ENCODE assay signal across 16 cellular contexts in the genomic region with DNA sequence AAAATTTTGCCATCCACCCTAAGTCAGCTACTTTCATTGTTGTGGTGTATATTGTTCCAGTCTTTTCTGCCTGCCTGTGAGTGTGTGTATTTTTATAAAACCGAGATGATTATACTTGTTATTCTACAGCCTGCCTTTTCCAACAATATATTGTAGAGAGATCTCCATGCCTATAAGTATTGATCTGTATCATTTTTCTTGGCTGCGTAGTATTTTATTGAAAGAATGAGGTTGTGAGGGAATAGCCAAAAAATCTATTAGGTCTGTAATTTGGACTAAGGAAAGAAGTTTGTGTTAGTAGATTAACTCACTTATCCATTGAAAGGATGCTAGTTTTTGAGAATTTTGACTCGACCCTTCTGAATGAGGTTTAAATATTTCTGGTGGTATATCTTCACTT.
"Had no signal": no experiment of that assay in that cellular context is flagged by ENCODE, and none has a peak within 500 bp of the region (broad histone marks: within the 10 kb centered on the region; RNA-seq: fewer than 3 reads in every experiment).

No MANE protein-coding gene starts in this region.

- H3K27me3 ChIP-seq: heart left ventricle, spleen had no signal

- ATAC-seq: heart left ventricle; left colon; sciatic nerve; stimulated activated naive B cell treated with anti-CD40 and anti-IgM and Interleukin-4, amounts not matched to agents 10 μg/mL and 1 μg/mL and 100 μg/mL, for 72 hours had no signal

- H3K27ac Mint-ChIP-seq: stimulated activated naive B cell treated with anti-CD40 and anti-IgM and Interleukin-4, amounts not matched to agents 10 μg/mL and 1 μg/mL and 100 μg/mL, for 72 hours had no signal

- H3K27me3 Mint-ChIP-seq: naive B cell; stimulated activated naive B cell treated with anti-CD40 and anti-IgM and Interleukin-4, amounts not matched to agents 10 μg/mL and 1 μg/mL and 100 μg/mL, for 72 hours had no signal

- H3K4me3 Mint-ChIP-seq: naive B cell; stimulated activated naive B cell treated with anti-CD40 and anti-IgM and Interleukin-4, amounts not matched to agents 10 μg/mL and 1 μg/mL and 100 μg/mL, for 72 hours had no signal

- H3K4me3 ChIP-seq: coronary artery, heart left ventricle, spleen had no signal

- H3K27ac ChIP-seq: coronary artery, heart left ventricle, spleen had no signal

- DNase-seq: effector CD4-positive, alpha-beta T cell; heart left ventricle; hippocampal formation; left colon; mesendoderm; naive B cell; posterior cingulate gyrus; spleen; stimulated activated CD4-positive, alpha-beta T cell treated with anti-CD3 and anti-CD28 coated beads, Interleukin-15, amount 100 ng/mL, for 24 hours; stimulated activated CD4-positive, alpha-beta T cell treated with anti-CD3 and anti-CD28 coated beads, Interleukin-1b, Interleukin-23, amount 100 ng/mL, for 48 hours; stimulated activated CD4-positive, alpha-beta T cell treated with anti-CD3 and anti-CD28 coated beads, Interleukin-4, amount 100 ng/mL, for 24 hours; stimulated activated naive B cell treated with anti-CD40 and anti-IgM and Interleukin-4, amounts not matched to agents 10 μg/mL and 1 μg/mL and 100 μg/mL, for 72 hours; trophoblast cell had no signal

- H3K9me3 ChIP-seq: heart left ventricle had no signal

- FAIRE-seq: frontal cortex had no signal
